Comparison of ENCODE assay signal across 16 cellular contexts in genomic region chr7:101688995-101689907, GRCh38.
A peak's percentile ranks its signal among the peaks of the same experiment; 100 is the strongest.
DNase-seq lines count a peak whose midpoint lies in the region; ATAC-seq, FAIRE-seq and TF ChIP-seq lines count a peak whose summit lies in the region.
"Had no signal": no experiment of that assay in that cellular context is flagged by ENCODE, and none has a peak within 500 bp of the region (broad histone marks: within the 10 kb centered on the region; RNA-seq: fewer than 3 reads in every experiment).

No MANE protein-coding gene starts in this region.

- H4K20me1 ChIP-seq in MM.1S (ENCODE audit: insufficient read depth, low read length) (no peaks in the 10 kb centered on the region), H1 (replicated peaks in 1 of 2; ENCODE audit: control insufficient read depth in 1 of 2, insufficient read depth in 2 of 2, low read length in 2 of 2) (peaks cover 0 to 3% of the 10 kb centered on the region in 2 experiments)

- H3K27ac ChIP-seq in MM.1S (ENCODE audit: low read length) (no peak overlapping the region), H1 (ENCODE audit: low read depth, low read length) (no peak overlapping the region)
- H3K27ac ChIP-seq: SJSA1, transverse colon had no signal

- H2AFZ ChIP-seq in MM.1S (ENCODE audit: low read length): peak overlapping the region; percentile 96
- no peak overlapping the region for H2AFZ ChIP-seq in H1 (ENCODE audit: low read length)

- H3K56ac ChIP-seq in H1 (replicated peaks; ENCODE audit: insufficient read length, low read depth, low read length): no peak overlapping the region

- POLR2A ChIA-PET in H1 (lab: Charles Lee; ENCODE audit: partially characterized antibody): interaction anchor here (1.2 to 1.5 kb wide), 2 partner anchors 86 to 129 kb away, joined by 3 to 6 read pairs; partner anchors contain the start of gene CUX1

- H3K4me1 Mint-ChIP-seq in natural killer cell treated with Interleukin-12 subunit alpha and Interleukin-12 subunit beta and Interleukin-15 and Interleukin-18, amount 100 ng/mL, for 72 hours (ENCODE audit: low read depth in 2 of 2): peaks cover 0 to 2% of the 10 kb centered on the region in 2 donors
- peaks cover 0 to 4% of the 10 kb centered on the region in 2 donors for H3K4me1 Mint-ChIP-seq in natural killer cell
- H3K4me1 Mint-ChIP-seq: activated naive CD8-positive, alpha-beta T cell treated with anti-CD3 and anti-CD28 coated beads, Interleukin-2, amount 50 U/mL, for 24 hours had no signal

- H3K4me3 Mint-ChIP-seq in natural killer cell treated with Interleukin-12 subunit alpha and Interleukin-12 subunit beta and Interleukin-15 and Interleukin-18, amount 100 ng/mL, for 72 hours: no peak overlapping the region
- no peak overlapping the region for H3K4me3 Mint-ChIP-seq in natural killer cell
- H3K4me3 Mint-ChIP-seq: activated CD8-positive, alpha-beta T cell treated with anti-CD3 and anti-CD28 coated beads for 36 hours; activated naive CD8-positive, alpha-beta T cell treated with anti-CD3 and anti-CD28 coated beads, Interleukin-2, amount 50 U/mL, for 24 hours; memory B cell had no signal

- no peaks in the 10 kb centered on the region for H3K79me2 ChIP-seq in MM.1S (ENCODE audit: low read length)
- H3K79me2 ChIP-seq in H1 (ENCODE audit: control insufficient read depth in 1 of 2, insufficient read depth in 2 of 2, low read length in 2 of 2): no peaks in the 10 kb centered on the region; a peak in 1 of 4 replicates

- 0 out of 2 replicates have a peak overlapping the region, but pooled peaks have one; percentile 1 for H2BK5ac ChIP-seq in H1 (ENCODE audit: low read depth, low read length)

- no peaks in the 10 kb centered on the region for H3K36me3 Mint-ChIP-seq in natural killer cell treated with Interleukin-12 subunit alpha and Interleukin-12 subunit beta and Interleukin-15 and Interleukin-18, amount 100 ng/mL, for 72 hours
- no peaks in the 10 kb centered on the region for H3K36me3 Mint-ChIP-seq in natural killer cell
- H3K36me3 Mint-ChIP-seq: memory B cell had no signal

- 0 out of 2 replicates have a peak overlapping the region, but pooled peaks have one; percentile 56 for H2AK5ac ChIP-seq in H1 (ENCODE audit: low read depth, low read length)

- H4K91ac ChIP-seq in H1 (replicated peaks; ENCODE audit: insufficient read length, low read length): no peak overlapping the region

- peak overlapping the region; percentile 23 for H3K4ac ChIP-seq in H1 (replicated peaks; ENCODE audit: insufficient read length, low read depth, low read length)

- no peak overlapping the region for H3K14ac ChIP-seq in H1 (ENCODE audit: insufficient read length)

- H3K9me2 ChIP-seq in MM.1S (replicated peaks; ENCODE audit: insufficient read depth, low read length): no peaks in the 10 kb centered on the region

- 0 out of 2 replicates have a peak overlapping the region, but pooled peaks have one; percentile 67 for H2BK20ac ChIP-seq in H1 (ENCODE audit: low read length)

- H2BK12ac ChIP-seq in H1 (ENCODE audit: low read depth, low read length): peak overlapping the region; percentile 53; the same call in 1 of the 2 replicates

- H3K23me2 ChIP-seq in H1 (ENCODE audit: low read depth, low read length): 0 out of 2 replicates have a peak, but pooled peaks cover 2% of the 10 kb centered on the region

- no peak for FAIRE-seq in H1 (lab: Jason Lieb, UNC)
- FAIRE-seq: small intestine had no signal

- H4K5ac ChIP-seq in H1 (ENCODE audit: insufficient read length, low read depth, low read length): no peak overlapping the region

- no peak for TF ChIP-seq EP300 in H1 (IDR thresholded peaks at IDR 0.05; ENCODE audit: borderline replicate concordance in 1 of 2, low read depth in 2 of 2, low read length in 2 of 2)

- DNase-seq in natural killer cell treated with Interleukin-12 subunit alpha and Interleukin-12 subunit beta and Interleukin-15 and Interleukin-18, amount 100 ng/mL, for 72 hours (ENCODE audit: low spot score): peak; percentile 53
- DNase-seq in natural killer cell: no peak
- no peak for DNase-seq in MM.1S
- no peak for DNase-seq in H1 (ENCODE audit: low read depth in 1 of 2, low spot score in 2 of 2)
- no peak for DNase-seq in D341Med (ENCODE audit: low spot score)
- no peak for DNase-seq in C1 segment of cervical spinal cord (lab: John Stamatoyannopoulos, UW)
- no peak for DNase-seq in DMS114 treated with DMSO at 0.1 percent for 48 hours (lab: John Stamatoyannopoulos, UW; ENCODE audit: unreplicated experiment)
- DNase-seq in DMS 273 treated with DMSO at 0.1 percent for 48 hours (lab: John Stamatoyannopoulos, UW): no peak
- DNase-seq: NCI-H2029 treated with DMSO at 0.1 percent for 48 hours had no signal

- peak overlapping the region; percentile 62; the same call in 1 of the 2 replicates for H4K8ac ChIP-seq in H1 (ENCODE audit: extremely low read depth, insufficient read depth, low read length)

- intact Hi-C loops in natural killer cell (cut with micrococcal nuclease): loop anchor here (1.0 to 5.0 kb wide), 3 partner anchors 168 to 583 kb away; no protein-coding TSS in a partner anchor

- H3K27me3 Mint-ChIP-seq in natural killer cell treated with Interleukin-12 subunit alpha and Interleukin-12 subunit beta and Interleukin-15 and Interleukin-18, amount 100 ng/mL, for 72 hours: peaks cover 4 to 7% of the 10 kb centered on the region in 2 donors
- peaks cover 6 to 14% of the 10 kb centered on the region in 2 donors for H3K27me3 Mint-ChIP-seq in natural killer cell (ENCODE audit: low read depth in 2 of 2)
- H3K27me3 Mint-ChIP-seq: activated CD8-positive, alpha-beta T cell treated with anti-CD3 and anti-CD28 coated beads for 36 hours had no signal

- H3K4me1 ChIP-seq in MM.1S (ENCODE audit: low read length): peaks cover 3% of the 10 kb centered on the region; the same call in 1 of the 2 replicates
- H3K4me1 ChIP-seq in H1 (replicated peaks in 1 of 4; ENCODE audit: control insufficient read depth in 3 of 4, insufficient read depth in 4 of 4, low read length in 3 of 4): no peaks in the 10 kb centered on the region; a peak in 2 of 7 replicates

- H3K9me3 ChIP-seq in MM.1S (replicated peaks; ENCODE audit: insufficient read depth, low read length) (no peaks in the 10 kb centered on the region), H1 (ENCODE audit: insufficient read depth in 2 of 2, low read depth in 1 of 2, low read length in 1 of 2) (no peaks in the 10 kb centered on the region)
- H3K9me3 ChIP-seq: Caco-2, SJSA1, transverse colon had no signal

- 82% methylated on average over 15 of the region's 15 CpGs; no CpG with 5 or more reads in 1 of the 2 experiments for WGBS in H1 (ENCODE audit: extremely low coverage in 1 of 2, insufficient coverage in 1 of 2, insufficient read length in 1 of 2, insufficient replicate concordance in 2 of 2, low coverage in 1 of 2, low lambda C conversion rate in 2 of 2, missing lambda C conversion rate in 1 of 2), 2 experiments

- H3K23ac ChIP-seq in H1 (ENCODE audit: insufficient read length): no peak overlapping the region

- H2BK120ac ChIP-seq in H1 (replicated peaks; ENCODE audit: low read depth, low read length): no peak overlapping the region

- H3K27me3 ChIP-seq in MM.1S (replicated peaks; ENCODE audit: insufficient read depth, low read length) (no peaks in the 10 kb centered on the region), H1 (replicated peaks in 1 of 4; ENCODE audit: control insufficient read depth in 3 of 4, extremely low read depth in 1 of 4, insufficient read depth in 3 of 4, low read length in 3 of 4) (peaks cover 0 to 2% (median 0%) of the 10 kb centered on the region in 4 experiments; a peak in 1 of 7 replicates)
- H3K27me3 ChIP-seq: SJSA1, transverse colon had no signal

- H3K27ac Mint-ChIP-seq in natural killer cell treated with Interleukin-12 subunit alpha and Interleukin-12 subunit beta and Interleukin-15 and Interleukin-18, amount 100 ng/mL, for 72 hours: peak overlapping the region in 1 of 2 donors; percentile 28
- no peak overlapping the region for H3K27ac Mint-ChIP-seq in natural killer cell
- H3K27ac Mint-ChIP-seq: activated CD8-positive, alpha-beta T cell treated with anti-CD3 and anti-CD28 coated beads for 36 hours; activated naive CD8-positive, alpha-beta T cell treated with anti-CD3 and anti-CD28 coated beads, Interleukin-2, amount 50 U/mL, for 24 hours; memory B cell had no signal

- no peaks in the 10 kb centered on the region for H3K9me3 Mint-ChIP-seq in natural killer cell treated with Interleukin-12 subunit alpha and Interleukin-12 subunit beta and Interleukin-15 and Interleukin-18, amount 100 ng/mL, for 72 hours
- H3K9me3 Mint-ChIP-seq in natural killer cell: no peaks in the 10 kb centered on the region
- H3K9me3 Mint-ChIP-seq: activated CD8-positive, alpha-beta T cell treated with anti-CD3 and anti-CD28 coated beads for 36 hours; activated naive CD8-positive, alpha-beta T cell treated with anti-CD3 and anti-CD28 coated beads, Interleukin-2, amount 50 U/mL, for 24 hours; memory B cell had no signal

- no peak for TF ChIP-seq POLR2A in H1 (IDR thresholded peaks at IDR 0.05; ENCODE audit: control extremely low read depth in 1 of 2, low read depth in 2 of 2, low read length in 2 of 2)

- TF ChIP-seq CTCF in natural killer cell (IDR thresholded peaks at IDR 0.05) (no peak), MM.1S (IDR thresholded peaks at IDR 0.05; ENCODE audit: low read length) (no peak), H1 (IDR thresholded peaks at IDR 0.05; ENCODE audit: control extremely low read depth in 1 of 3, insufficient read depth in 1 of 3, low read depth in 1 of 3, low read length in 3 of 3) (no peak)

- H2BK15ac ChIP-seq in H1 (ENCODE audit: low read length): no peak overlapping the region

- CTCF ChIA-PET in H1 (lab: Charles Lee; ENCODE audit: partially characterized antibody): interaction anchor here (0.6 to 2.8 kb wide), 25 partner anchors 11 to 583 kb away, joined by 3 to 24 read pairs (median 3); no protein-coding TSS in a partner anchor

- no peak overlapping the region for H3K4me3 ChIP-seq in MM.1S (ENCODE audit: low read length)
- no peak overlapping the region for H3K4me3 ChIP-seq in H1 (ENCODE audit: extremely low read depth in 1 of 4, insufficient read depth in 2 of 4, low read depth in 3 of 4, low read length in 4 of 4)

- no peak for TF ChIP-seq RAD21 in H1 (IDR thresholded peaks at IDR 0.05 in 1 of 2, conservative IDR thresholded peaks at IDR 0.05 in 1 of 2; ENCODE audit: low read depth in 2 of 2, low read length in 2 of 2)

- H3K36me3 ChIP-seq in MM.1S (replicated peaks; ENCODE audit: insufficient read depth, low read length) (no peaks in the 10 kb centered on the region), H1 (ENCODE audit: control insufficient read depth in 2 of 4, insufficient read depth in 4 of 4, low read length in 3 of 4) (no peaks in the 10 kb centered on the region)
- H3K36me3 ChIP-seq: SJSA1, transverse colon had no signal

- H3K18ac ChIP-seq in H1 (ENCODE audit: extremely low read depth, low read length): peak overlapping the region; percentile 32; the same call in 1 of the 2 replicates

- H3K9ac ChIP-seq in MM.1S (ENCODE audit: low read length) (no peak overlapping the region), H1 (replicated peaks in 1 of 4; ENCODE audit: extremely low read depth in 1 of 4, low read depth in 3 of 4, low read length in 3 of 4) (no peak overlapping the region)

- no peaks in the 10 kb centered on the region for H3F3A ChIP-seq in MM.1S (ENCODE audit: insufficient read depth, low read length)

- no peak for ATAC-seq in natural killer cell treated with Interleukin-12 subunit alpha and Interleukin-12 subunit beta and Interleukin-15 and Interleukin-18, amount 100 ng/mL, for 72 hours
- ATAC-seq in natural killer cell: no peak

- H3K4me2 ChIP-seq in MM.1S (ENCODE audit: low read depth, low read length) (peak overlapping the region; percentile 82; the same call in 1 of the 2 replicates), H1 (ENCODE audit: insufficient read depth in 1 of 2, low read depth in 2 of 2, low read length in 2 of 2) (0 out of 4 replicates have a peak overlapping the region, but pooled peaks of 1 of the 2 experiments have one; percentile 2)

- no peaks in the 10 kb centered on the region for H3K79me1 ChIP-seq in H1 (ENCODE audit: low read depth, low read length)
